ENCODE assay signal across 8 cellular contexts in the genomic region with DNA sequence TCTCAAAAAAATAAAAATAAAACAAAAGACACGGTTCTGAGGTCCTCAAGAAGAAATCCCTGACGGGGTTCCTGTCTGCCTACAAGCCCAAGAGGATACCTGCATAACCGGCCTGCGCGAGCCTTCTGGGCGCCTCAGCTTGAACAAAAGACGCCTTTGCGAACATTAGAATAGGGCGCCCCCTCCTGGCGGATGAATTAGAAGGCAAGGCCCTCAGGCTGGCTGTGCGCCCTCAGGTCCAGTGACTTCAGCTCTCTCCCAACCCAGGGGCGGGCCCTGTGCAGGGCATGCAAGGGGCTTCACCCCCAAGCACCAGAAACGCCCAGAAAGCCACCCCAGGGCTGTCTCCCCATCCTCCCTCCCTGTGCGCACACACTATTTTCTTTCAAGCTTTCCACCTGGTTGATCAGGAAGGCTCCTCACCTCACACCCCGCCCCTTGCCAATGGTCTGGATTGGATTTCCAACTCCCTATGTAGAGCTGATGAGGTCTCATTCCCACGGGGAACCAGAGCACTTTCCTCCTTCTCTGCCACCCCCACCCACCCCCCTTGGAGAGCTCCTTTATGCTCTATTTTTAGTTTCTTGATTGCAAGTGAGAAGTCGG.
DNase-seq lines count a peak whose midpoint lies in the region; ATAC-seq and TF ChIP-seq lines count a peak whose summit lies in the region.

No MANE protein-coding gene starts in this region.

- no peak overlapping the region for H2AFZ ChIP-seq in KMS-11 (ENCODE audit: low read depth)

- H4K20me1 ChIP-seq in KMS-11 (ENCODE audit: insufficient read depth): no peaks in the 10 kb centered on the region

- in situ Hi-C loops in G401 (cut with HindIII; ENCODE audit: low sequenced_read_pairs): no loop called here
- in situ Hi-C loops in T47D (cut with HindIII; ENCODE audit: low pct_unique_long_range_greater_than_20kb, low sequenced_read_pairs): no loop called here

- peak; percentile 50 for TF ChIP-seq CTCF in KMS-11 (conservative IDR thresholded peaks at IDR 0.05; ENCODE audit: low read depth, low read length)

- H3K4me2 ChIP-seq in KMS-11: no peak overlapping the region

- no peaks in the 10 kb centered on the region for H3K79me2 ChIP-seq in KMS-11 (ENCODE audit: insufficient read depth, low read depth)

- no peak overlapping the region for H3K4me3 ChIP-seq in KMS-11 (IDR thresholded peaks at IDR 0.05; ENCODE audit: insufficient read depth, low read depth, low read length)

- H3K27ac ChIP-seq in KMS-11: no peak overlapping the region

- H3K4me1 ChIP-seq in KMS-11 (ENCODE audit: low read depth, poor library complexity, severe bottlenecking): no peaks in the 10 kb centered on the region

- ATAC-seq in HG03108 (IDR thresholded peaks at IDR 0.05; ENCODE audit: unreplicated experiment) (no peak), GM21825 (IDR thresholded peaks at IDR 0.05; ENCODE audit: unreplicated experiment) (no peak)

- DNase-seq in G401 (ENCODE audit: low spot score) (peak; percentile 25), RPMI8226 (peak; percentile 91), T47D (ENCODE audit: low read depth in 1 of 2, low spot score in 1 of 2) (peak; percentile 33 to 81), left kidney (ENCODE audit: low read depth, low spot score) (peak; percentile 97)
- DNase-seq in stimulated activated CD8-positive, alpha-beta memory T cell treated with anti-CD3 and anti-CD28 coated beads, Interleukin-4, amount 100 ng/mL, for 48 hours: peak; percentile 88

- no peaks in the 10 kb centered on the region for H3K27me3 ChIP-seq in KMS-11 (ENCODE audit: insufficient read depth, low read depth)

- H3K9ac ChIP-seq in KMS-11: no peak overlapping the region

- H3K36me3 ChIP-seq in KMS-11 (ENCODE audit: insufficient read depth): no peaks in the 10 kb centered on the region

Comparison
In these comparisons a context has a peak if more than half of its experiments do, and no peak if none do; other contexts are left out.
1. DNase-seq: peak in every context shown above with its lines; median percentile 97 in left kidney; 91 in RPMI8226; 88 in stimulated activated CD8-positive, alpha-beta memory T cell treated with anti-CD3 and anti-CD28 coated beads, Interleukin-4, amount 100 ng/mL, for 48 hours; 57 in T47D; 25 in G401.